26 cellular contexts compared by ENCODE assay signal in the genomic region with DNA sequence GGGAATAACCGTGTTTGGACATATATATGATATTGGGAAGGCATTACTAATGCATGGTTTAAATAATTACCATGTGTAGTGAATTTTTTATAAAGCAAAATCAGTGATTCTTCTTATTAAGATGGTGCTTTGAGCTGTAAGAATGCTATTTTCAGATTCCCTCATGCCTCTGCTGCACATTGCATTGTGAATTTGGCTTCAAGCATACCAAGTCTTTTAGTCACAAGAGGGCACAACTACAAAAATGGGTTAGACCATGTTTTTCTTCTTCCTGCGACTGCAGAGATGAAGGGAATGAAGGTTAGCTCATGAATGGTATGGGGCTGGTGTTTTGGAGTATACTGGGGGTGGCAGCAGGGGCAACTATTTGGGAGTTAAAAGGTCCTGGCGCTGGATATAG.
DNase-seq lines count a peak whose midpoint lies in the region; ATAC-seq and TF ChIP-seq lines count a peak whose summit lies in the region.
"Had no signal": no experiment of that assay in that cellular context is flagged by ENCODE, and none has a peak within 500 bp of the region (broad histone marks: within the 10 kb centered on the region; RNA-seq: fewer than 3 reads in every experiment).

No MANE protein-coding gene starts in this region.

- no peaks in the 10 kb centered on the region for H3K36me3 Mint-ChIP-seq in HFFc6 (ENCODE audit: low read depth)

- H3K4me1 Mint-ChIP-seq in HFFc6 (ENCODE audit: low read depth) = peaks cover 29% of the 10 kb centered on the region

- no peak overlapping the region for H3K27ac ChIP-seq in coronary artery
- H3K27ac ChIP-seq: adrenal gland, C4-2B, KMS-11, lower lobe of right lung, parathyroid adenoma, SJCRH30 had no signal

- H3K27ac Mint-ChIP-seq in HFFc6 = peak overlapping the region; percentile 11; the same call in 1 of the 2 replicates

- no peak overlapping the region for H3K4me3 Mint-ChIP-seq in HFFc6

- H3K4me3 ChIP-seq in coronary artery = no peak overlapping the region
- H3K4me3 ChIP-seq: adrenal gland, lower lobe of right lung, mucosa of descending colon, SJCRH30 had no signal

- ATAC-seq in GM19467 (IDR thresholded peaks at IDR 0.05; ENCODE audit: unreplicated experiment) (no peak), GM21381 (IDR thresholded peaks at IDR 0.05; ENCODE audit: unreplicated experiment) (no peak)
- ATAC-seq: HCT116, lower lobe of right lung, mucosa of descending colon, right cardiac atrium had no signal

- DNase-seq in AG08396 (ENCODE audit: low spot score) = peak; percentile 46
- DNase-seq in HFFc6 = peak; percentile 52
- DNase-seq in amniotic stem cell (lab: John Stamatoyannopoulos, UW) = peak; percentile 37
- DNase-seq in fibroblast of peridontal ligament (ENCODE audit: extremely low read depth) = peak; percentile 18
- no peak for DNase-seq in coronary artery (ENCODE audit: low spot score)
- DNase-seq in HuH-7 (ENCODE audit: low spot score) = no peak
- DNase-seq: activated CD4-positive, alpha-beta T cell treated with anti-CD3 and anti-CD28 coated beads for 1 hour; activated CD8-positive, alpha-beta memory T cell treated with anti-CD3 and anti-CD28 coated beads for 24 hours; activated T-cell treated with anti-CD3 and anti-CD28 coated beads, Interleukin-2, amount 50 U/mL, for 1 hour; adrenal gland; DND-41; lower lobe of right lung; mucosa of descending colon; MV-4-11; NCI-H1694; NCI-H524; right cardiac atrium; SJCRH30; stimulated activated CD4-positive, alpha-beta T cell treated with anti-CD3 and anti-CD28 coated beads, Interleukin-4, amount 100 ng/mL, for 4 hours; stimulated activated naive CD4-positive, alpha-beta T cell had no signal

- H3K27me3 Mint-ChIP-seq in HFFc6 (ENCODE audit: insufficient read depth) = no peaks in the 10 kb centered on the region

- no peaks in the 10 kb centered on the region for H3K9me3 Mint-ChIP-seq in HFFc6

- TF ChIP-seq CTCF in HFFc6 (IDR thresholded peaks at IDR 0.05) = no peak
- no peak for TF ChIP-seq CTCF in coronary artery (IDR thresholded peaks at IDR 0.05)

Comparison
In these comparisons a context has a peak if more than half of its experiments do, and no peak if none do; other contexts are left out.
1. DNase-seq: peak in AG08396 (single experiment), HFFc6 (single experiment), amniotic stem cell (single experiment) and fibroblast of peridontal ligament (single experiment); none in coronary artery (single experiment) and HuH-7 (single experiment).